ENCODE assay signal across 1 cellular context in the genomic region with DNA sequence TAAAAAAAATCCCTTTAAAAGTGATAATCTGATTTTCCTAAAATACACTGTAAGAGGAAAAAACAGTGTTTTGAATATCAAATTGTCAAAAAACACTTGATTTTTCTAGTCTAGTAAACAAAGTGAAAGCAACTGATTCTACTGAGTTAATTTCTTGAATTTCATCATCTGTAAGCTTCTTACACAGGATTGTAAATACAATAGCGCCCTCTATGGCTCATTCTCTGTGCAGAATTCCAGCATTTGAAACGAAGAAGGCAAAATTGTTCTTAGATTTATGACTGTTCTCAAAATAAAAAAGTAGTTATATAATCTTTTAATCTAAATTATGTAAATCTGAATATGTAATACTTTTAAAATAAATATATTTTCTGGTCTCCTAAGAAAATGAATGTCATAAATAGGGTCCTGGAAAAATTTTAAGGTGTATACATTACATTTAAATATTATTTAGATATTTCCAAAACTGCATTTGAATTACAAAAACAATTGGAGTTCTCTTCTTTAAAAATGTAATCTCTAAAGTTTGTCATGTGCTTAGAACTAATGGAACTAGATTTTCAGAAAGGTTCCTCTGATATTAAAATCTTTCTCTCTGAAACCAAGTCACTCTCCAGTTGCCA.
TF ChIP-seq lines count a peak whose summit lies in the region.

No MANE protein-coding gene starts in this region.

TF ChIP-seq in GM23338, 12 proteins besides CTCF, POLR2A, EP300 and RAD21 (continued from another document):
- TF ChIP-seq, protein P1, sequence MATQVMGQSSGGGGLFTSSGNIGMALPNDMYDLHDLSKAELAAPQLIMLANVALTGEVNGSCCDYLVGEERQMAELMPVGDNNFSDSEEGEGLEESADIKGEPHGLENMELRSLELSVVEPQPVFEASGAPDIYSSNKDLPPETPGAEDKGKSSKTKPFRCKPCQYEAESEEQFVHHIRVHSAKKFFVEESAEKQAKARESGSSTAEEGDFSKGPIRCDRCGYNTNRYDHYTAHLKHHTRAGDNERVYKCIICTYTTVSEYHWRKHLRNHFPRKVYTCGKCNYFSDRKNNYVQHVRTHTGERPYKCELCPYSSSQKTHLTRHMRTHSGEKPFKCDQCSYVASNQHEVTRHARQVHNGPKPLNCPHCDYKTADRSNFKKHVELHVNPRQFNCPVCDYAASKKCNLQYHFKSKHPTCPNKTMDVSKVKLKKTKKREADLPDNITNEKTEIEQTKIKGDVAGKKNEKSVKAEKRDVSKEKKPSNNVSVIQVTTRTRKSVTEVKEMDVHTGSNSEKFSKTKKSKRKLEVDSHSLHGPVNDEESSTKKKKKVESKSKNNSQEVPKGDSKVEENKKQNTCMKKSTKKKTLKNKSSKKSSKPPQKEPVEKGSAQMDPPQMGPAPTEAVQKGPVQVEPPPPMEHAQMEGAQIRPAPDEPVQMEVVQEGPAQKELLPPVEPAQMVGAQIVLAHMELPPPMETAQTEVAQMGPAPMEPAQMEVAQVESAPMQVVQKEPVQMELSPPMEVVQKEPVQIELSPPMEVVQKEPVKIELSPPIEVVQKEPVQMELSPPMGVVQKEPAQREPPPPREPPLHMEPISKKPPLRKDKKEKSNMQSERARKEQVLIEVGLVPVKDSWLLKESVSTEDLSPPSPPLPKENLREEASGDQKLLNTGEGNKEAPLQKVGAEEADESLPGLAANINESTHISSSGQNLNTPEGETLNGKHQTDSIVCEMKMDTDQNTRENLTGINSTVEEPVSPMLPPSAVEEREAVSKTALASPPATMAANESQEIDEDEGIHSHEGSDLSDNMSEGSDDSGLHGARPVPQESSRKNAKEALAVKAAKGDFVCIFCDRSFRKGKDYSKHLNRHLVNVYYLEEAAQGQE (IDR thresholded peaks at IDR 0.05; ENCODE audit: unreplicated experiment): no peak
- TF ChIP-seq EZH2phosphoT487 (IDR thresholded peaks at IDR 0.05; ENCODE audit: unreplicated experiment): no peak
- TF ChIP-seq STAT1 (IDR thresholded peaks at IDR 0.05; ENCODE audit: unreplicated experiment): no peak
- no peak for TF ChIP-seq NANOG (IDR thresholded peaks at IDR 0.05; ENCODE audit: borderline replicate concordance)
